In the genomic region with DNA sequence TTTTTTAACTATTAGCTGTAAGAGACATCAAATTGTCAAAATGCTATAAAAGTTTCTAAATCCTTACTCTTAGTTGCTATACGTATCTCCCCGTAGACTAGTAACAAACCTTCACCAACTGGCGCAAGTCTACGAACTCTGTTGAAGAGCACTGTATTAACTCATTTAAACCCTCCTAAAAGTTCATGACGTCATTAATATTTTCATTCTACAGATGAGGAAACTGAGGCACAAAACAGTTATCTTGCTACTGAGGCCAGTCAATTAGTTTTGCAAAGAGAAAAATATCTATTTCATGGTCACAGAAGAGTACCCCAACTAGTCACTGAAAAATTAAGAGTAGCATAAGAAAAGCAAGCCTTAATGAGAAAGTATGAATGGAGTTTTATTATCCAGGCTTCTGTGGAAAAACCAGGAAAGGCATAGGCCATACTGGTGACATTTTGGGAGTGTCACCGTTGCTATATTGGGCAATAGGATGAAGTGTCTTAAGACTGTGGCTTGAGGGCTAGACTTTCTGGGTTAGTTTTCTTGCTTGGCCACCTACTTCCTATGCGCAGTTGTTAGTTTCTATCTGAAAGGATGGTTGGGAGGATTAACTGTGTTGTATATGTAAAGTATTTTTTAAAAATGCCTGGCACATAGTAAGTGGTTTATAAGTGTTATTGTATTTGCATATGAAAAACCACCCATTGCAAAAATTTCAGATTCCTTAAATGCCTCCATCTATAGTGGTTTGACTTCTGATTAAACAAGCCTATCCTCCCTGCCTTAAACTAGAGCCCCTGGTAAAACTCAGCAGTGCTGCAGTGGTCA, we compare ENCODE assay signal across 18 cellular contexts. TPM values are rescaled to one million over a fixed set of nuclear protein-coding genes. Genes with fewer than 3 reads are reported as not detected.
A peak's percentile ranks its signal among the peaks of the same experiment; 100 is the strongest.
DNase-seq lines count a peak whose midpoint lies in the region; ATAC-seq and TF ChIP-seq lines count a peak whose summit lies in the region.
"Had no signal": no experiment of that assay in that cellular context is flagged by ENCODE, and none has a peak within 500 bp of the region (broad histone marks: within the 10 kb centered on the region; RNA-seq: fewer than 3 reads in every experiment).

No MANE protein-coding gene starts in this region.

- no peak overlapping the region for H3K4me3 ChIP-seq in HEK293 (ENCODE audit: low read depth, low read length)
- no peak overlapping the region for H3K4me3 ChIP-seq in SJCRH30
- H3K4me3 ChIP-seq: lung, ovary, sigmoid colon had no signal

- no peaks in the 10 kb centered on the region for H3K27me3 ChIP-seq in SJCRH30
- H3K27me3 ChIP-seq: ovary, sigmoid colon had no signal

- H3K4me1 ChIP-seq in HEK293 (ENCODE audit: control insufficient read depth, insufficient read depth, low read length) (peaks cover 3% of the 10 kb centered on the region; the same call in 1 of the 2 replicates), SJCRH30 (peaks cover 36% of the 10 kb centered on the region)

- H3K36me3 ChIP-seq in HEK293 (ENCODE audit: control insufficient read depth in 2 of 2, insufficient read depth in 1 of 2, low read length in 2 of 2) (no peaks in the 10 kb centered on the region), SJCRH30 (no peaks in the 10 kb centered on the region)
- H3K36me3 ChIP-seq: ovary, sigmoid colon had no signal

- ATAC-seq in HG03097 (IDR thresholded peaks at IDR 0.05; ENCODE audit: low FRiP score, unreplicated experiment) (no peak), GM21381 (IDR thresholded peaks at IDR 0.05; ENCODE audit: unreplicated experiment) (no peak), GM21390 (IDR thresholded peaks at IDR 0.05; ENCODE audit: unreplicated experiment) (no peak)

- POLR2A ChIA-PET in HEK293 (lab: Yijun Ruan, JAX) = no interaction called here

- CTCF ChIA-PET in HEK293 (lab: Yijun Ruan, JAX) = interaction anchor here (0.6 to 2.6 kb wide), 13 partner anchors 11 to 390 kb away, joined by 3 to 13 read pairs (median 4); no protein-coding TSS in a partner anchor

- H3K27ac ChIP-seq in HEK293 (ENCODE audit: extremely low read depth, low read depth, low read length) (no peak overlapping the region), SJCRH30 (peak overlapping the region; percentile 77; the same call in 1 of the 2 replicates)
- H3K27ac ChIP-seq: KMS-11, ovary, sigmoid colon had no signal

- no peaks in the 10 kb centered on the region for H3K9me3 ChIP-seq in HEK293 (ENCODE audit: control insufficient read depth, insufficient read depth, low read depth, low read length)
- H3K9me3 ChIP-seq in SJCRH30 (replicated peaks) = no peaks in the 10 kb centered on the region
- H3K9me3 ChIP-seq: ovary, sigmoid colon had no signal

- TF ChIP-seq CTCF in HEK293 (tag by site-specific recombination; IDR thresholded peaks at IDR 0.05) = no peak

- DNase-seq in A172 (ENCODE audit: low spot score) (peak; percentile 10), SJCRH30 (peak in 1 of 2 experiments; percentile 12), fibroblast of peridontal ligament (ENCODE audit: extremely low read depth) (peak; percentile 42), NCI-H446 (lab: John Stamatoyannopoulos, UW) (no peak)
- DNase-seq: DMS153; GDM1; NCI-H2029 treated with DMSO at 0.1 percent for 48 hours; RPMI8226; stimulated activated naive B cell treated with anti-CD40 and anti-IgM and Interleukin-4, amounts not matched to agents 10 μg/mL and 1 μg/mL and 100 μg/mL, for 72 hours had no signal

TF ChIP-seq in HEK293, 187 proteins besides CTCF, POLR2A, EP300 and RAD21:
- TF ChIP-seq EGR2 (tag by site-specific recombination; IDR thresholded peaks at IDR 0.05; ENCODE audit: low read depth) (no peak), ZNF664 (tag by site-specific recombination; IDR thresholded peaks at IDR 0.05) (0 out of 2 replicates have a peak, but pooled peaks have one; percentile 20), ATF2 (tag by site-specific recombination; IDR thresholded peaks at IDR 0.05; ENCODE audit: low read depth) (peak; percentile 37; the same call in 1 of the 2 replicates)

RNA-seq across cellular contexts. Expression of gene SYT14, which starts 52.4 kb away (rescaled TPM):
- 11.7 and 11.8 TPM in 2 replicates for total RNA-seq in A172 (2014; rRNA removed; shearing (Covaris generic))
- total RNA-seq in SJCRH30 (2014; rRNA removed; shearing (Covaris generic)) = not detected in 2 replicates
- total RNA-seq: CD4-positive, CD25-positive, alpha-beta regulatory T cell had no signal

RNA-seq across cellular contexts. Expression of gene UTP25, which starts 57.8 kb away (rescaled TPM):
- 12.1 and 15.9 TPM in 2 replicates for total RNA-seq in A172 (2014; rRNA removed; shearing (Covaris generic))
- 13.3 and 14.2 TPM in 2 replicates for total RNA-seq in SJCRH30 (2014; rRNA removed; shearing (Covaris generic))

Comparison
In these comparisons a context has a peak if more than half of its experiments do, and no peak if none do; other contexts are left out.
1. DNase-seq: peak in A172 (single experiment) and fibroblast of peridontal ligament (single experiment); none in NCI-H446 (0 of 2).
2. RNA of gene SYT14, which starts 52.4 kb away (total RNA-seq): 11.7 to 11.8 TPM in A172; not detected in SJCRH30; every median in the first group is over 10 times any median in the second.